1 cellular context compared by ENCODE assay signal in genomic region chr2:159286709-159287441, GRCh38.
TF ChIP-seq lines count a peak whose summit lies in the region.

No MANE protein-coding gene starts in this region.

TF ChIP-seq in HepG2, 621 proteins besides CTCF, POLR2A, EP300 and RAD21 (continued from another document and continues in another):
- TF ChIP-seq UBTF (CRISPR knock-in tag; IDR thresholded peaks at IDR 0.05) (peak; percentile 72; the same call in 1 of the 2 replicates), FLYWCH1 (CRISPR knock-in tag; IDR thresholded peaks at IDR 0.05) (no peak), MIXL1 (CRISPR knock-in tag; IDR thresholded peaks at IDR 0.05) (no peak), BRD4 (CRISPR knock-in tag; IDR thresholded peaks at IDR 0.05) (no peak; the same call in none of the 2 replicates), SP2 (CRISPR knock-in tag; IDR thresholded peaks at IDR 0.05) (no peak), ZNF101 (CRISPR knock-in tag; IDR thresholded peaks at IDR 0.05; ENCODE audit: borderline replicate concordance, low read depth) (no peak), GABPA (IDR thresholded peaks at IDR 0.05; ENCODE audit: low read depth, low read length) (no peak), GABPA (CRISPR knock-in tag; IDR thresholded peaks at IDR 0.05; ENCODE audit: low read depth) (peak; percentile 60; the same call in 1 of the 2 replicates), IKZF4 (CRISPR knock-in tag; IDR thresholded peaks at IDR 0.05; ENCODE audit: borderline replicate concordance, low read depth, not compliant biosample characterization) (no peak), ZNF331 (CRISPR knock-in tag; IDR thresholded peaks at IDR 0.05) (no peak), SYNCRIP (IDR thresholded peaks at IDR 0.05; ENCODE audit: insufficient read depth, low read depth, low read length) (no peak), SALL1 (CRISPR knock-in tag; IDR thresholded peaks at IDR 0.05) (peak; percentile 71; the same call in 1 of the 2 replicates), TFDP1 (CRISPR knock-in tag; IDR thresholded peaks at IDR 0.05; ENCODE audit: borderline replicate concordance) (no peak), ZNF576 (CRISPR knock-in tag; IDR thresholded peaks at IDR 0.05) (no peak), ARID5B (CRISPR knock-in tag; IDR thresholded peaks at IDR 0.05) (peak; percentile 12; the same call in 1 of the 2 replicates), SETDB1 (CRISPR knock-in tag; IDR thresholded peaks at IDR 0.05; ENCODE audit: borderline replicate concordance) (no peak), ZNF572 (CRISPR knock-in tag; IDR thresholded peaks at IDR 0.05) (0 out of 2 replicates have a peak, but pooled peaks have one; percentile 36), SIN3A (IDR thresholded peaks at IDR 0.05; ENCODE audit: borderline replicate concordance, low read depth, low read length) (peak; percentile 9; the same call in 1 of the 2 replicates), ZKSCAN1 (IDR thresholded peaks at IDR 0.05; ENCODE audit: low read length) (no peak), ZNF17 (CRISPR knock-in tag; IDR thresholded peaks at IDR 0.05) (no peak), SRF (IDR thresholded peaks at IDR 0.05; ENCODE audit: low read depth, low read length) (no peak), ZNF614 (CRISPR knock-in tag; IDR thresholded peaks at IDR 0.05; ENCODE audit: borderline replicate concordance) (peak; percentile 16; the same call in 1 of the 2 replicates), IRF1 (CRISPR knock-in tag; IDR thresholded peaks at IDR 0.05; ENCODE audit: low read depth) (no peak), NAIF1 (CRISPR knock-in tag; IDR thresholded peaks at IDR 0.05; ENCODE audit: borderline replicate concordance) (no peak), ZNF441 (CRISPR knock-in tag; IDR thresholded peaks at IDR 0.05; ENCODE audit: borderline replicate concordance) (peak; percentile 71), ZNF724P (CRISPR knock-in tag; IDR thresholded peaks at IDR 0.05; ENCODE audit: borderline replicate concordance) (no peak), MBNL3 (CRISPR knock-in tag; conservative IDR thresholded peaks at IDR 0.05) (no peak), DRAP1 (CRISPR knock-in tag; IDR thresholded peaks at IDR 0.05) (peak; percentile 87), ZNF75D (CRISPR knock-in tag; IDR thresholded peaks at IDR 0.05; ENCODE audit: borderline replicate concordance) (no peak), RFXAP (CRISPR knock-in tag; IDR thresholded peaks at IDR 0.05; ENCODE audit: borderline replicate concordance) (0 out of 2 replicates have a peak, but pooled peaks have one; percentile 23), PHF5A (CRISPR knock-in tag; IDR thresholded peaks at IDR 0.05; ENCODE audit: low read depth, unreplicated experiment) (no peak), ZNF121 (CRISPR knock-in tag; IDR thresholded peaks at IDR 0.05) (no peak), ZNF7 (CRISPR knock-in tag; IDR thresholded peaks at IDR 0.05) (no peak), DMAP1 (CRISPR knock-in tag; IDR thresholded peaks at IDR 0.05) (peak; percentile 75; the same call in 1 of the 2 replicates), TCF12 (IDR thresholded peaks at IDR 0.05) (no peak), TCF12 (CRISPR knock-in tag; IDR thresholded peaks at IDR 0.05) (no peak), MIER3 (CRISPR knock-in tag; IDR thresholded peaks at IDR 0.05; ENCODE audit: borderline replicate concordance) (0 out of 2 replicates have a peak, but pooled peaks have one; percentile 64), TMF1 (CRISPR knock-in tag; IDR thresholded peaks at IDR 0.05; ENCODE audit: low read depth) (no peak), ATF6 (CRISPR knock-in tag; conservative IDR thresholded peaks at IDR 0.05) (no peak; the same call in 1 of the 2 replicates), ZNF329 (CRISPR knock-in tag; IDR thresholded peaks at IDR 0.05; ENCODE audit: low read depth) (no peak), HIC2 (CRISPR knock-in tag; IDR thresholded peaks at IDR 0.05; ENCODE audit: low read depth) (no peak), ZSCAN25 (CRISPR knock-in tag; IDR thresholded peaks at IDR 0.05) (no peak), PRPF4 (IDR thresholded peaks at IDR 0.05; ENCODE audit: low read depth, low read length, poor library complexity, severe bottlenecking) (no peak), SKI (IDR thresholded peaks at IDR 0.05; ENCODE audit: partially characterized antibody) (no peak), ZNF781 (CRISPR knock-in tag; IDR thresholded peaks at IDR 0.05; ENCODE audit: borderline replicate concordance, not compliant biosample characterization) (peak; percentile 78), GTF3A (CRISPR knock-in tag; conservative IDR thresholded peaks at IDR 0.05) (no peak), HOXD1 (CRISPR knock-in tag; IDR thresholded peaks at IDR 0.05) (0 out of 2 replicates have a peak, but pooled peaks have one; percentile 40), ZBTB34 (CRISPR knock-in tag; IDR thresholded peaks at IDR 0.05) (no peak; the same call in 1 of the 2 replicates), ZNF557 (CRISPR knock-in tag; IDR thresholded peaks at IDR 0.05) (no peak; the same call in 1 of the 2 replicates)
